In genomic region chr20:8019178-8019997, GRCh38 we compare ENCODE assay signal across 1 cellular context.
A peak's percentile ranks its signal among the peaks of the same experiment; 100 is the strongest.
TF ChIP-seq lines count a peak whose summit lies in the region.

Gene TMX4, minus strand, starts transcription at chr20:8019761. Its CDS starts 148 bp downstream, at chr20:8019613.

TF ChIP-seq in HepG2, 621 proteins besides CTCF, POLR2A, EP300 and RAD21 (continued from another document and continues in another):
- peak; percentile 100 for TF ChIP-seq ZNF142 (CRISPR knock-in tag; IDR thresholded peaks at IDR 0.05)
- no peak for TF ChIP-seq ZNF10 (CRISPR knock-in tag; IDR thresholded peaks at IDR 0.05; ENCODE audit: borderline replicate concordance, low read depth)
- TF ChIP-seq ZNF883 (CRISPR knock-in tag; IDR thresholded peaks at IDR 0.05; ENCODE audit: not compliant biosample characterization), result peak; percentile 88
- peak; percentile 88 for TF ChIP-seq HES4 (CRISPR knock-in tag; IDR thresholded peaks at IDR 0.05; ENCODE audit: borderline replicate concordance)
- TF ChIP-seq FOXC1 (CRISPR knock-in tag; IDR thresholded peaks at IDR 0.05; ENCODE audit: borderline replicate concordance), result peak; percentile 84; the same call in 1 of the 2 replicates
- TF ChIP-seq GABPB1 (CRISPR knock-in tag; IDR thresholded peaks at IDR 0.05), result peak; percentile 77; the same call in 1 of the 2 replicates
- no peak; the same call in none of the 2 replicates for TF ChIP-seq CREBL2 (CRISPR knock-in tag; IDR thresholded peaks at IDR 0.05; ENCODE audit: borderline replicate concordance)
- TF ChIP-seq ZNF792 (CRISPR knock-in tag; IDR thresholded peaks at IDR 0.05), result no peak; the same call in 1 of the 2 replicates
- TF ChIP-seq HNRNPUL1 (IDR thresholded peaks at IDR 0.05; ENCODE audit: low read depth, low read length), result no peak
- TF ChIP-seq ZSCAN9 (CRISPR knock-in tag; IDR thresholded peaks at IDR 0.05; ENCODE audit: borderline replicate concordance), result peak; percentile 60
- TF ChIP-seq ZNF775 (CRISPR knock-in tag; IDR thresholded peaks at IDR 0.05; ENCODE audit: borderline replicate concordance), result peak; percentile 84; the same call in 1 of the 2 replicates
- peak; percentile 94 for TF ChIP-seq ZNF510 (CRISPR knock-in tag; IDR thresholded peaks at IDR 0.05; ENCODE audit: low read depth)
- TF ChIP-seq PHF20 (CRISPR knock-in tag; IDR thresholded peaks at IDR 0.05), result peak; percentile 29
- TF ChIP-seq ZNF879 (CRISPR knock-in tag; IDR thresholded peaks at IDR 0.05), result no peak
- peak; percentile 74 for TF ChIP-seq ZFP1 (CRISPR knock-in tag; IDR thresholded peaks at IDR 0.05)
- TF ChIP-seq ZNF17 (CRISPR knock-in tag; IDR thresholded peaks at IDR 0.05), result no peak
- TF ChIP-seq KLF9 (CRISPR knock-in tag; IDR thresholded peaks at IDR 0.05; ENCODE audit: low read depth), result 0 out of 2 replicates have a peak, but pooled peaks have one; percentile 27
- peak; percentile 51; the same call in 1 of the 2 replicates for TF ChIP-seq RARA (CRISPR knock-in tag; IDR thresholded peaks at IDR 0.05)
- TF ChIP-seq ZNF124 (CRISPR knock-in tag; IDR thresholded peaks at IDR 0.05), result peak; percentile 45
- TF ChIP-seq GPBP1L1 (CRISPR knock-in tag; IDR thresholded peaks at IDR 0.05), result no peak
- peak; percentile 96 for TF ChIP-seq MTERF4 (CRISPR knock-in tag; IDR thresholded peaks at IDR 0.05)
- peak; percentile 100 for TF ChIP-seq ZNF567 (CRISPR knock-in tag; IDR thresholded peaks at IDR 0.05; ENCODE audit: borderline replicate concordance)
- no peak for TF ChIP-seq ZNF737 (CRISPR knock-in tag; IDR thresholded peaks at IDR 0.05; ENCODE audit: borderline replicate concordance)
- TF ChIP-seq CC2D1A (CRISPR knock-in tag; IDR thresholded peaks at IDR 0.05), result no peak
- TF ChIP-seq FUBP1 (CRISPR knock-in tag; IDR thresholded peaks at IDR 0.05; ENCODE audit: borderline replicate concordance), result no peak
- peak; percentile 94; the same call in 1 of the 2 replicates for TF ChIP-seq ZNF275 (CRISPR knock-in tag; IDR thresholded peaks at IDR 0.05; ENCODE audit: borderline replicate concordance)
- peak; percentile 85 for TF ChIP-seq ZNF292 (CRISPR knock-in tag; IDR thresholded peaks at IDR 0.05; ENCODE audit: borderline replicate concordance, low read depth)
- TF ChIP-seq FOSL1 (CRISPR knock-in tag; IDR thresholded peaks at IDR 0.05; ENCODE audit: borderline replicate concordance), result no peak
- no peak; the same call in 1 of the 2 replicates for TF ChIP-seq PRDM15 (CRISPR knock-in tag; IDR thresholded peaks at IDR 0.05)
- peak; percentile 59; the same call in 1 of the 2 replicates for TF ChIP-seq HOMEZ (CRISPR knock-in tag; IDR thresholded peaks at IDR 0.05; ENCODE audit: low read depth)
- TF ChIP-seq ZNF230 (CRISPR knock-in tag; IDR thresholded peaks at IDR 0.05), result peak; percentile 94; the same call in 1 of the 2 replicates
- TF ChIP-seq ZNF780A (CRISPR knock-in tag; IDR thresholded peaks at IDR 0.05), result no peak; the same call in 1 of the 2 replicates
- peak; percentile 60 for TF ChIP-seq SP2 (CRISPR knock-in tag; IDR thresholded peaks at IDR 0.05)
- TF ChIP-seq ATF5 (CRISPR knock-in tag; IDR thresholded peaks at IDR 0.05; ENCODE audit: low read depth), result 0 out of 2 replicates have a peak, but pooled peaks have one; percentile 1
- TF ChIP-seq DPF2 (CRISPR knock-in tag; IDR thresholded peaks at IDR 0.05; ENCODE audit: borderline replicate concordance, low read depth), result 0 out of 2 replicates have a peak, but pooled peaks have one; percentile 28
- TF ChIP-seq ZNF234 (CRISPR knock-in tag; conservative IDR thresholded peaks at IDR 0.05), result peak; percentile 92
- TF ChIP-seq ZFP36 (IDR thresholded peaks at IDR 0.05; ENCODE audit: borderline replicate concordance, low read depth, low read length, partially characterized antibody), result no peak
- TF ChIP-seq TERF1 (CRISPR knock-in tag; IDR thresholded peaks at IDR 0.05), result no peak; the same call in 1 of the 2 replicates
- TF ChIP-seq PITX1 (CRISPR knock-in tag; IDR thresholded peaks at IDR 0.05), result peak; percentile 60
